In genomic region chr3:173653781-173654180, GRCh38 we compare ENCODE assay signal across 17 cellular contexts.
DNase-seq lines count a peak whose midpoint lies in the region; ATAC-seq and TF ChIP-seq lines count a peak whose summit lies in the region.
"Had no signal": no experiment of that assay in that cellular context is flagged by ENCODE, and none has a peak within 500 bp of the region (broad histone marks: within the 10 kb centered on the region; RNA-seq: fewer than 3 reads in every experiment).

No MANE protein-coding gene starts in this region.

- H3K9me3 ChIP-seq in GM23248 (ENCODE audit: low read depth) (no peaks in the 10 kb centered on the region), gastrocnemius medialis (no peaks in the 10 kb centered on the region)
- H3K9me3 ChIP-seq: BE2C, Peyer's patch had no signal

- no peaks in the 10 kb centered on the region for H3K79me2 ChIP-seq in GM23248 (ENCODE audit: insufficient read depth)

- peak; percentile 27 for DNase-seq in GM23248
- DNase-seq in HFFc6: peak; percentile 5
- DNase-seq in OCI-M1 (lab: John Stamatoyannopoulos, UW): peak; percentile 3
- peak; percentile 61 for DNase-seq in fibroblast of mammary gland (ENCODE audit: low read depth)
- no peak for DNase-seq in natural killer cell treated with Interleukin-12 subunit alpha and Interleukin-12 subunit beta and Interleukin-15 and Interleukin-18, amount 100 ng/mL, for 72 hours (ENCODE audit: low spot score)
- DNase-seq in gastrocnemius medialis: no peak
- DNase-seq in cardiac septum (ENCODE audit: low spot score): no peak
- DNase-seq: BE2C; CD8-positive, alpha-beta T cell; NCI-H1417; NCI-H2029; NCI-H526 treated with DMSO at 0.1 percent for 48 hours; Peyer's patch; SHP77 treated with DMSO at 0.1 percent for 48 hours; T-helper 17 cell had no signal

- no peak overlapping the region for H2AFZ ChIP-seq in GM23248

- 67 to 72% methylated on average over 1 of the region's 1 CpG for WGBS in GM23248 (ENCODE audit: low coverage in 1 of 2, low lambda C conversion rate in 2 of 2, missing lambda C conversion rate in 2 of 2), 2 experiments

- peaks cover 6% of the 10 kb centered on the region; the same call in 1 of the 2 replicates for H3K4me1 ChIP-seq in GM23248 (ENCODE audit: insufficient read depth)
- H3K4me1 ChIP-seq in gastrocnemius medialis: no peaks in the 10 kb centered on the region
- H3K4me1 ChIP-seq: BE2C, Peyer's patch had no signal

- H3K9me2 ChIP-seq in GM23248 (ENCODE audit: insufficient read depth): no peaks in the 10 kb centered on the region; the same call in 1 of the 2 replicates

- H3K27ac ChIP-seq in GM23248 (no peak overlapping the region), gastrocnemius medialis (no peak overlapping the region)
- H3K27ac ChIP-seq: KMS-11, Peyer's patch had no signal

- H3K36me3 ChIP-seq in GM23248 (ENCODE audit: low read depth) (no peaks in the 10 kb centered on the region), gastrocnemius medialis (no peaks in the 10 kb centered on the region)
- H3K36me3 ChIP-seq: BE2C, Peyer's patch had no signal

- intact Hi-C loops in gastrocnemius medialis (cut with DNase I; ENCODE audit: low total_unique reads): no loop called here
- intact Hi-C loops in cardiac septum (cut with DNase I): no loop called here

- TF ChIP-seq CTCF in HFFc6 (IDR thresholded peaks at IDR 0.05) (no peak), fibroblast of mammary gland (conservative IDR thresholded peaks at IDR 0.05; ENCODE audit: control insufficient read depth, insufficient read depth, low read depth, low read length) (no peak), gastrocnemius medialis (IDR thresholded peaks at IDR 0.05 in 4 of 5, conservative IDR thresholded peaks at IDR 0.05 in 1 of 5) (no peak)

- H3F3A ChIP-seq in GM23248 (ENCODE audit: insufficient read depth): no peaks in the 10 kb centered on the region

- in situ Hi-C loops in GM23248 (cut with MboI) (no loop called here), gastrocnemius medialis (cut with MboI; ENCODE audit: low sequenced_read_pairs in 4 of 4) (no loop called here)

- H3K36me3 Mint-ChIP-seq in HFFc6 (ENCODE audit: low read depth): peaks cover 13% of the 10 kb centered on the region
- H3K36me3 Mint-ChIP-seq in natural killer cell treated with Interleukin-12 subunit alpha and Interleukin-12 subunit beta and Interleukin-15 and Interleukin-18, amount 100 ng/mL, for 72 hours: peaks cover 4% of the 10 kb centered on the region
- H3K36me3 Mint-ChIP-seq: CD8-positive, alpha-beta T cell had no signal

- H3K9ac ChIP-seq in GM23248: no peak overlapping the region
- H3K9ac ChIP-seq: KMS-11 had no signal

- H3K4me3 ChIP-seq in GM23248: no peak overlapping the region
- no peak overlapping the region for H3K4me3 ChIP-seq in fibroblast of mammary gland (ENCODE audit: control insufficient read depth, low read depth, low read length)
- H3K4me3 ChIP-seq in gastrocnemius medialis: no peak overlapping the region
- H3K4me3 ChIP-seq: Peyer's patch had no signal

- H3K9me3 Mint-ChIP-seq in HFFc6: peaks cover 8% of the 10 kb centered on the region
- H3K9me3 Mint-ChIP-seq in natural killer cell treated with Interleukin-12 subunit alpha and Interleukin-12 subunit beta and Interleukin-15 and Interleukin-18, amount 100 ng/mL, for 72 hours: peaks cover 13% of the 10 kb centered on the region

- ATAC-seq in natural killer cell treated with Interleukin-12 subunit alpha and Interleukin-12 subunit beta and Interleukin-15 and Interleukin-18, amount 100 ng/mL, for 72 hours: no peak
- ATAC-seq in gastrocnemius medialis: no peak
- ATAC-seq: CD8-positive, alpha-beta T cell; HCT116; T-helper 17 cell had no signal

- H3K4me1 Mint-ChIP-seq in HFFc6 (ENCODE audit: low read depth): peaks cover 35% of the 10 kb centered on the region
- no peaks in the 10 kb centered on the region for H3K4me1 Mint-ChIP-seq in natural killer cell treated with Interleukin-12 subunit alpha and Interleukin-12 subunit beta and Interleukin-15 and Interleukin-18, amount 100 ng/mL, for 72 hours (ENCODE audit: low read depth in 2 of 2)
- H3K4me1 Mint-ChIP-seq: T-helper 17 cell had no signal

- H3K4me3 Mint-ChIP-seq in HFFc6: no peak overlapping the region
- H3K4me3 Mint-ChIP-seq in natural killer cell treated with Interleukin-12 subunit alpha and Interleukin-12 subunit beta and Interleukin-15 and Interleukin-18, amount 100 ng/mL, for 72 hours: no peak overlapping the region
- H3K4me3 Mint-ChIP-seq: CD8-positive, alpha-beta T cell; T-helper 17 cell had no signal

- H4K20me1 ChIP-seq in GM23248 (ENCODE audit: insufficient read depth): no peaks in the 10 kb centered on the region

- H3K27me3 ChIP-seq in GM23248 (replicated peaks; ENCODE audit: insufficient read depth) (no peaks in the 10 kb centered on the region), gastrocnemius medialis (no peaks in the 10 kb centered on the region)
- H3K27me3 ChIP-seq: BE2C, Peyer's patch had no signal

- H3K27ac Mint-ChIP-seq in HFFc6: no peak overlapping the region
- H3K27ac Mint-ChIP-seq in natural killer cell treated with Interleukin-12 subunit alpha and Interleukin-12 subunit beta and Interleukin-15 and Interleukin-18, amount 100 ng/mL, for 72 hours: no peak overlapping the region
- H3K27ac Mint-ChIP-seq: CD8-positive, alpha-beta T cell; T-helper 17 cell had no signal

- H3K27me3 Mint-ChIP-seq in HFFc6 (ENCODE audit: insufficient read depth): no peaks in the 10 kb centered on the region
- no peaks in the 10 kb centered on the region for H3K27me3 Mint-ChIP-seq in natural killer cell treated with Interleukin-12 subunit alpha and Interleukin-12 subunit beta and Interleukin-15 and Interleukin-18, amount 100 ng/mL, for 72 hours
- H3K27me3 Mint-ChIP-seq: T-helper 17 cell had no signal

- no peak for TF ChIP-seq POLR2A in gastrocnemius medialis (IDR thresholded peaks at IDR 0.05)

- no peak overlapping the region for H3K4me2 ChIP-seq in GM23248 (ENCODE audit: unreplicated experiment)
- H3K4me2 ChIP-seq: KMS-11 had no signal

Comparison
In these comparisons a context has a peak if more than half of its experiments do, and no peak if none do; other contexts are left out.
1. DNase-seq: peak in GM23248 (single experiment), HFFc6 (single experiment), OCI-M1 (single experiment) and fibroblast of mammary gland (single experiment); none in natural killer cell treated with Interleukin-12 subunit alpha and Interleukin-12 subunit beta and Interleukin-15 and Interleukin-18, amount 100 ng/mL, for 72 hours (single experiment), gastrocnemius medialis (0 of 2) and cardiac septum (single experiment).